In the genomic region with DNA sequence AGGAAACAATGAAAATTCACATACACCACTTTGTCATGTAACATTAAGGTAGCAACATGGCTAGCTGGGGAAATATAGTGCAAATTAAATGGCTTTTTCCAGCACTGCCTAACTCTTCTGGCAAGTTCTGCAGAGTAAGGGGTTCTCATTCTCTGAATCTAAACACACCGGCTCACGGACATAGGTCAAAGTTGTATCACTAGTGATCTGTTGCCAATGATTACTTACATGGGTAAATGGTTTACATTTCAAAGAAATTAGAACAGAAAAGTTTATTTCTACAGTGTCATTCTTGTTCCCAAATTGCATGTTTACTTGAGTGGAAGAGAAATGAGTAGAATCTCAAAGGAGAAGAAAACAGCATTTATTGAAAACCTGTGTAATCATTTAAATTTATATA, we compare ENCODE assay signal across 7 cellular contexts.
"Had no signal": no experiment of that assay in that cellular context is flagged by ENCODE, and none has a peak within 500 bp of the region (broad histone marks: within the 10 kb centered on the region; RNA-seq: fewer than 3 reads in every experiment).

No MANE protein-coding gene starts in this region.

- H3K4me2 ChIP-seq: GM23338 had no signal

- H3K4me3 Mint-ChIP-seq: GM23338, H9, IgD-negative memory B cell had no signal

- DNase-seq: H9, HCEC 1CT, KBM-7 had no signal

- ATAC-seq: GM23338 had no signal

- H3K27me3 Mint-ChIP-seq: IgD-negative memory B cell had no signal

- FAIRE-seq: H1, H54 had no signal

- H2AFZ ChIP-seq: GM23338 had no signal

- H3K4me3 ChIP-seq: GM23338 had no signal

- H3K9me3 Mint-ChIP-seq: GM23338, H9, IgD-negative memory B cell had no signal

- H3K27ac Mint-ChIP-seq: GM23338, H9, IgD-negative memory B cell had no signal

- H3K4me1 Mint-ChIP-seq: GM23338, H9 had no signal
